37 cellular contexts compared by ENCODE assay signal in the genomic region with DNA sequence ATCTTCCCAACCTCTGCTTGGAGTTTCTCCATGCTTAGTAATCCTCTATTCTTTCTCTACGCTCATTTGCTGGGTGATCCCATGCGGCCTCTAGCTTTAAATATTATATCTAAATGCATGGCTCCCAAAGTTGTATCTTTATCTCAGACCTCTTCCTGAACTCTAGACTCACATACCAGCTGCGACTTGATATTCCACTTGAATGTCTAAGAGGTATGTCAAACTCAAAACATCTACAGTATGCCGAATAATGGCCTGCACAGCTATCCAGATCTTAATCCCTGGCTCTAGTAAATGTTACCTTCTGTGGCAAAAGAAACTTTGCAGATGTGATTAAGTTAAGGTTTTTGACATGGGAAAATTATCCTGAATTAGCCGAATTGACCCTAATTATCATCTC.
"Had no signal": no experiment of that assay in that cellular context is flagged by ENCODE, and none has a peak within 500 bp of the region (broad histone marks: within the 10 kb centered on the region; RNA-seq: fewer than 3 reads in every experiment).

No MANE protein-coding gene starts in this region.

- H3K36me3 Mint-ChIP-seq: activated CD4-positive, alpha-beta memory T cell treated with anti-CD3 and anti-CD28 coated beads for 36 hours; activated naive CD4-positive, alpha-beta T cell treated with anti-CD3 and anti-CD28 coated beads, Interleukin-2, amount 50 U/mL, for 72 hours; activated naive CD8-positive, alpha-beta T cell treated with anti-CD3 and anti-CD28 coated beads for 36 hours had no signal

- H3K4me3 ChIP-seq: adrenal gland, body of pancreas, breast epithelium had no signal

- H3K9me3 Mint-ChIP-seq: activated B cell treated with CpG ODN at 0.5 μM for 24 hours; activated CD4-positive, alpha-beta memory T cell treated with anti-CD3 and anti-CD28 coated beads for 36 hours; activated CD4-positive, alpha-beta T cell treated with anti-CD3 and anti-CD28 coated beads, Interleukin-2, amount 10 ng/mL, durations not matched to agents 24 days and 14 days; activated CD8-positive, alpha-beta T cell treated with anti-CD3 and anti-CD28 coated beads for 36 hours; activated naive CD4-positive, alpha-beta T cell treated with anti-CD3 and anti-CD28 coated beads for 36 hours; activated naive CD4-positive, alpha-beta T cell treated with anti-CD3 and anti-CD28 coated beads, Interleukin-2, amount 50 U/mL, for 72 hours; activated naive CD8-positive, alpha-beta T cell treated with anti-CD3 and anti-CD28 coated beads for 36 hours; activated T-cell treated with anti-CD3 and anti-CD28 coated beads, Interleukin-2, amount 50 U/mL, for 4 hours; activated T-cell treated with anti-CD3 and anti-CD28 coated beads, Interleukin-2, amount 50 U/mL, for 72 hours; activated T-helper 1 cell treated with anti-CD3 and anti-CD28 coated beads, Interleukin-12 subunit alpha, Interleukin-12 subunit beta, Interleukin-2, Interleukin-4 antibody, amounts not matched to agents 30 ng/mL and 10 ng/mL and 1 ng/mL, durations not matched to agents 14 hours and 24 hours and 36 hours; activated T-helper 17 cell treated with anti-CD3 and anti-CD28 coated beads, Interleukin-2, amount 50 U/mL, for 72 hours; central memory CD8-positive, alpha-beta T cell; T-helper 1 cell treated with Interleukin-12 subunit alpha and Interleukin-12 subunit beta and Interleukin-4 antibody, amounts not matched to agents 30 μg/mL and 1 μg/mL, for 36 hours; T-helper 2 cell treated with Interferon-gamma antibody and Interleukin-4, amounts not matched to agents 5 μg/mL and 100 μg/mL, for 36 hours had no signal

- H3K36me3 ChIP-seq: adrenal gland, brain microvascular endothelial cell, breast epithelium had no signal

- ATAC-seq: activated CD8-positive, alpha-beta T cell treated with anti-CD3 and anti-CD28 coated beads for 36 hours; activated naive CD4-positive, alpha-beta T cell treated with anti-CD3 and anti-CD28 coated beads, Interleukin-2, amount 50 U/mL, for 72 hours; activated T-cell treated with anti-CD3 and anti-CD28 coated beads, Interleukin-2, amount 50 U/mL, for 4 hours; activated T-cell treated with anti-CD3 and anti-CD28 coated beads, Interleukin-2, amount 50 U/mL, for 72 hours; activated T-helper 17 cell treated with anti-CD3 and anti-CD28 coated beads, Interleukin-2, amount 50 U/mL, for 72 hours; body of pancreas had no signal

- H3K9me3 ChIP-seq: adrenal gland, body of pancreas, breast epithelium had no signal

- H3K27ac Mint-ChIP-seq: activated B cell treated with CpG ODN at 0.5 μM for 24 hours; activated CD4-positive, alpha-beta memory T cell treated with anti-CD3 and anti-CD28 coated beads for 36 hours; activated CD4-positive, alpha-beta T cell treated with anti-CD3 and anti-CD28 coated beads, Interleukin-2, amount 10 ng/mL, durations not matched to agents 24 days and 14 days; activated CD8-positive, alpha-beta T cell treated with anti-CD3 and anti-CD28 coated beads for 36 hours; activated naive CD4-positive, alpha-beta T cell treated with anti-CD3 and anti-CD28 coated beads for 36 hours; activated naive CD4-positive, alpha-beta T cell treated with anti-CD3 and anti-CD28 coated beads, Interleukin-2, amount 50 U/mL, for 72 hours; activated naive CD8-positive, alpha-beta T cell treated with anti-CD3 and anti-CD28 coated beads for 36 hours; activated T-cell treated with anti-CD3 and anti-CD28 coated beads, Interleukin-2, amount 50 U/mL, for 72 hours; activated T-helper 1 cell treated with anti-CD3 and anti-CD28 coated beads, Interleukin-12 subunit alpha, Interleukin-12 subunit beta, Interleukin-2, Interleukin-4 antibody, amounts not matched to agents 30 ng/mL and 10 ng/mL and 1 ng/mL, durations not matched to agents 14 hours and 24 hours and 36 hours; activated T-helper 17 cell treated with anti-CD3 and anti-CD28 coated beads, Interleukin-2, amount 50 U/mL, for 72 hours; T-helper 1 cell treated with Interleukin-12 subunit alpha and Interleukin-12 subunit beta and Interleukin-4 antibody, amounts not matched to agents 30 μg/mL and 1 μg/mL, for 36 hours; T-helper 2 cell treated with Interferon-gamma antibody and Interleukin-4, amounts not matched to agents 5 μg/mL and 100 μg/mL, for 36 hours had no signal

- H3K27me3 ChIP-seq: adrenal gland, body of pancreas, breast epithelium had no signal

- H3K4me1 Mint-ChIP-seq: activated B cell treated with CpG ODN at 0.5 μM for 24 hours; activated CD4-positive, alpha-beta T cell treated with anti-CD3 and anti-CD28 coated beads, Interleukin-2, amount 10 ng/mL, durations not matched to agents 24 days and 14 days; activated naive CD8-positive, alpha-beta T cell treated with anti-CD3 and anti-CD28 coated beads for 36 hours; activated T-helper 17 cell treated with anti-CD3 and anti-CD28 coated beads, Interleukin-2, amount 50 U/mL, for 72 hours; central memory CD8-positive, alpha-beta T cell had no signal

- H3K4me1 ChIP-seq: adrenal gland, body of pancreas, breast epithelium had no signal

- H3K4me3 Mint-ChIP-seq: activated B cell treated with CpG ODN at 0.5 μM for 24 hours; activated CD4-positive, alpha-beta memory T cell treated with anti-CD3 and anti-CD28 coated beads for 36 hours; activated CD4-positive, alpha-beta T cell treated with anti-CD3 and anti-CD28 coated beads, Interleukin-2, amount 10 ng/mL, durations not matched to agents 24 days and 14 days; activated CD8-positive, alpha-beta T cell treated with anti-CD3 and anti-CD28 coated beads for 36 hours; activated naive CD4-positive, alpha-beta T cell treated with anti-CD3 and anti-CD28 coated beads for 36 hours; activated naive CD8-positive, alpha-beta T cell treated with anti-CD3 and anti-CD28 coated beads for 36 hours; activated T-cell treated with anti-CD3 and anti-CD28 coated beads, Interleukin-2, amount 50 U/mL, for 4 hours; activated T-cell treated with anti-CD3 and anti-CD28 coated beads, Interleukin-2, amount 50 U/mL, for 72 hours; activated T-helper 1 cell treated with anti-CD3 and anti-CD28 coated beads, Interleukin-12 subunit alpha, Interleukin-12 subunit beta, Interleukin-2, Interleukin-4 antibody, amounts not matched to agents 30 ng/mL and 10 ng/mL and 1 ng/mL, durations not matched to agents 14 hours and 24 hours and 36 hours; activated T-helper 17 cell treated with anti-CD3 and anti-CD28 coated beads, Interleukin-2, amount 50 U/mL, for 72 hours; central memory CD8-positive, alpha-beta T cell; T-helper 1 cell treated with Interleukin-12 subunit alpha and Interleukin-12 subunit beta and Interleukin-4 antibody, amounts not matched to agents 30 μg/mL and 1 μg/mL, for 36 hours; T-helper 2 cell treated with Interferon-gamma antibody and Interleukin-4, amounts not matched to agents 5 μg/mL and 100 μg/mL, for 36 hours had no signal

- H3K27ac ChIP-seq: adrenal gland, body of pancreas, brain microvascular endothelial cell, breast epithelium, VCaP had no signal

- DNase-seq: activated B cell treated with CpG ODN at 0.5 μM for 24 hours; activated CD4-positive, alpha-beta memory T cell treated with anti-CD3 and anti-CD28 coated beads for 36 hours; activated CD4-positive, alpha-beta T cell treated with anti-CD3 and anti-CD28 coated beads for 4 hours; activated CD4-positive, alpha-beta T cell treated with anti-CD3 and anti-CD28 coated beads, Interleukin-2, amount 10 ng/mL, durations not matched to agents 24 days and 14 days; activated CD4-positive, alpha-beta T cell treated with anti-CD3 and anti-CD28 coated beads, Interleukin-2, amount 50 U/mL, for 1 hour; activated CD4-positive, alpha-beta T cell treated with anti-CD3 and anti-CD28 coated beads, Interleukin-2, amount 50 U/mL, for 4 hours; activated CD4-positive, CD25-positive, alpha-beta regulatory T cell treated with anti-CD3 and anti-CD28 coated beads, Interleukin-2, amount 50 U/mL, for 72 hours; activated CD8-positive, alpha-beta memory T cell treated with anti-CD3 and anti-CD28 coated beads, Interleukin-2, amount 50 U/mL, for 4 hours; activated CD8-positive, alpha-beta T cell treated with anti-CD3 and anti-CD28 coated beads for 36 hours; activated effector memory CD4-positive, alpha-beta T cell treated with anti-CD3 and anti-CD28 coated beads, Interleukin-2, amount 50 U/mL, for 16 hours; activated gamma-delta T cell treated with Interleukin-2 at 50 U/mL for 16 hours; activated naive CD4-positive, alpha-beta T cell; activated naive CD4-positive, alpha-beta T cell treated with anti-CD3 and anti-CD28 coated beads for 36 hours; activated naive CD4-positive, alpha-beta T cell treated with anti-CD3 and anti-CD28 coated beads, Interleukin-2, amount 50 U/mL, for 16 hours; activated naive CD8-positive, alpha-beta T cell treated with anti-CD3 and anti-CD28 coated beads for 36 hours; activated T-cell treated with anti-CD3 and anti-CD28 coated beads for 4 hours; activated T-cell treated with anti-CD3 and anti-CD28 coated beads, Interleukin-2, amount 50 U/mL, for 1 hour; activated T-cell treated with anti-CD3 and anti-CD28 coated beads, Interleukin-2, amount 50 U/mL, for 4 hours; activated T-cell treated with anti-CD3 and anti-CD28 coated beads, Interleukin-2, amount 50 U/mL, for 72 hours; adrenal gland; amniotic stem cell; aorta; body of pancreas; brain microvascular endothelial cell; caudate nucleus; cerebellar nuclear complex; T-helper 1 cell; T-helper 2 cell; T-helper 9 cell had no signal
